ENCODE assay signal across 8 cellular contexts in genomic region chr4:76430519-76431388, GRCh38. TPM values are rescaled to one million over a fixed set of nuclear protein-coding genes. Genes with fewer than 3 reads are reported as not detected.
DNase-seq lines count a peak whose midpoint lies in the region; ATAC-seq, FAIRE-seq and TF ChIP-seq lines count a peak whose summit lies in the region.

No MANE protein-coding gene starts in this region.

- WGBS in A549 (ENCODE audit: missing lambda C conversion rate): 34% methylated on average over 15 of the region's 15 CpGs
- 43 to 46% methylated on average over 15 of the region's 15 CpGs for WGBS in upper lobe of left lung, 2 donors

- H3K4me2 ChIP-seq in A549: peak overlapping the region; percentile 51; the same call in 2 of the 3 replicates

- POLR2A ChIA-PET in A549 (lab: Yijun Ruan, JAX): no interaction called here
- POLR2A ChIA-PET in activated CD8-positive, alpha-beta T cell treated with anti-CD3 and anti-CD28 coated beads, Interleukin-2, amount 10 ng/mL, durations not matched to agents 7 days and 5 days (lab: Charles Lee): no interaction called here

- no peaks in the 10 kb centered on the region for H3K4me1 Mint-ChIP-seq in activated CD8-positive, alpha-beta T cell treated with anti-CD3 and anti-CD28 coated beads, Interleukin-2, amount 10 ng/mL, durations not matched to agents 7 days and 5 days (ENCODE audit: low read depth)

- H3K36me3 ChIP-seq in upper lobe of left lung: no peaks in the 10 kb centered on the region

- ATAC-seq in A549 (peak in 1 of 2 experiments; percentile 65; a peak in 3 of 6 replicates), upper lobe of left lung (ENCODE audit: low FRiP score in 2 of 2) (peak in 1 of 2 donors; percentile 44), HG03521 (IDR thresholded peaks at IDR 0.05; ENCODE audit: unreplicated experiment) (no peak)
- no peak for ATAC-seq in activated CD8-positive, alpha-beta T cell treated with anti-CD3 and anti-CD28 coated beads, Interleukin-2, amount 10 ng/mL, durations not matched to agents 7 days and 5 days

- no peak overlapping the region for H3K4me3 Mint-ChIP-seq in activated CD8-positive, alpha-beta T cell treated with anti-CD3 and anti-CD28 coated beads, Interleukin-2, amount 10 ng/mL, durations not matched to agents 7 days and 5 days

- H3K27ac Mint-ChIP-seq in activated CD8-positive, alpha-beta T cell treated with anti-CD3 and anti-CD28 coated beads, Interleukin-2, amount 10 ng/mL, durations not matched to agents 7 days and 5 days: no peak overlapping the region

- H3K4me1 ChIP-seq in A549 (no peaks in the 10 kb centered on the region), upper lobe of left lung (peaks cover 0 to 11% (median 0%) of the 10 kb centered on the region in 4 donors)

- TF ChIP-seq CTCF in A549 (IDR thresholded peaks at IDR 0.05) (peak; percentile 72), upper lobe of left lung (IDR thresholded peaks at IDR 0.05) (peak in 5 of 6 experiments; percentile 24 to 39 (median 37))

- TF ChIP-seq POLR2A in A549 (IDR thresholded peaks at IDR 0.05; ENCODE audit: low read length) (no peak), upper lobe of left lung (IDR thresholded peaks at IDR 0.05) (no peak)

- H3K27ac ChIP-seq in A549 (no peak overlapping the region), upper lobe of left lung (no peak overlapping the region)

- CTCF ChIA-PET in A549 (lab: Yijun Ruan, JAX): interaction anchor here (0.6 to 7.8 kb wide), 16 partner anchors 9 to 1065 kb away, joined by 3 to 76 read pairs (median 4); partner anchors contain the start of gene CCDC158
- CTCF ChIA-PET in activated CD8-positive, alpha-beta T cell treated with anti-CD3 and anti-CD28 coated beads, Interleukin-2, amount 10 ng/mL, durations not matched to agents 7 days and 5 days (lab: Charles Lee): interaction anchor here (0.7 to 3.9 kb wide), 13 partner anchors 8 to 772 kb away, joined by 3 to 26 read pairs (median 4); partner anchors contain the start of gene CCDC158

- TF ChIP-seq EP300 in A549 (IDR thresholded peaks at IDR 0.05): no peak
- TF ChIP-seq EP300 in upper lobe of left lung (IDR thresholded peaks at IDR 0.05): no peak

- peak; percentile 59 for FAIRE-seq in A549 (lab: Jason Lieb, UNC)

- H3K27me3 Mint-ChIP-seq in activated CD8-positive, alpha-beta T cell treated with anti-CD3 and anti-CD28 coated beads, Interleukin-2, amount 10 ng/mL, durations not matched to agents 7 days and 5 days (ENCODE audit: low read depth): peaks cover 30% of the 10 kb centered on the region

- DNase-seq in A549 (ENCODE audit: low read depth in 1 of 2, low spot score in 1 of 2): peak; percentile 33 to 36
- peak; percentile 66 for DNase-seq in GM03348 (ENCODE audit: low spot score)
- DNase-seq in NCI-H146 treated with DMSO at 0.1 percent for 48 hours (lab: John Stamatoyannopoulos, UW; ENCODE audit: unreplicated experiment): peak; percentile 55
- peak; percentile 26 for DNase-seq in activated CD8-positive, alpha-beta T cell treated with anti-CD3 and anti-CD28 coated beads, Interleukin-2, amount 10 ng/mL, durations not matched to agents 7 days and 5 days
- peak; percentile 78 for DNase-seq in inferior parietal cortex (ENCODE audit: extremely low spot score)
- DNase-seq in upper lobe of left lung: no peak
- DNase-seq in stimulated activated CD4-positive, alpha-beta T cell treated with anti-CD3 and anti-CD28 coated beads, Interleukin-2, amount 100 ng/mL, for 24 hours: no peak

- H3K9me3 Mint-ChIP-seq in activated CD8-positive, alpha-beta T cell treated with anti-CD3 and anti-CD28 coated beads, Interleukin-2, amount 10 ng/mL, durations not matched to agents 7 days and 5 days (ENCODE audit: insufficient read depth): no peaks in the 10 kb centered on the region

- peak; percentile 74 to 77 for TF ChIP-seq RAD21 in A549 (conservative IDR thresholded peaks at IDR 0.05 in 1 of 2, IDR thresholded peaks at IDR 0.05 in 1 of 2)

- H3K27me3 ChIP-seq in upper lobe of left lung: no peaks in the 10 kb centered on the region

- H3K9me3 ChIP-seq in A549 (no peaks in the 10 kb centered on the region), upper lobe of left lung (no peaks in the 10 kb centered on the region)

- no peaks in the 10 kb centered on the region for H3K36me3 Mint-ChIP-seq in activated CD8-positive, alpha-beta T cell treated with anti-CD3 and anti-CD28 coated beads, Interleukin-2, amount 10 ng/mL, durations not matched to agents 7 days and 5 days (ENCODE audit: low read depth)

- H3K4me3 ChIP-seq in A549: no peak overlapping the region
- H3K4me3 ChIP-seq in upper lobe of left lung: no peak overlapping the region

TF ChIP-seq in A549, 52 proteins besides CTCF, POLR2A, EP300 and RAD21:
- TF ChIP-seq SMC3 (IDR thresholded peaks at IDR 0.05): peak; percentile 58; the same call in 2 of the 3 replicates
- TF ChIP-seq HOXA7 (CRISPR knock-in tag; IDR thresholded peaks at IDR 0.05): no peak
- TF ChIP-seq RFX5 (IDR thresholded peaks at IDR 0.05): no peak
- TF ChIP-seq E2F6 (IDR thresholded peaks at IDR 0.05; ENCODE audit: borderline replicate concordance, low read depth): no peak
TF ChIP-seq in A549: peak in this region for 1.

RNA-seq across cellular contexts. Expression of gene SHROOM3, which starts 4.3 kb away (rescaled TPM):
- polyA plus RNA-seq in A549 (2011; rRNA removed) (5.1 and 6.7 TPM in 2 replicates), A549 (2017; fragmentation: RNase III; extraction: RNeasy Plus Mini Kit Qiagen cat#74134 plus additional on column Dnase treatment) (2.7 to 3.2 TPM (median 2.8 TPM) in 3 replicates)
- 2.6 and 3.6 TPM in 2 replicates for polyA plus RNA-seq in A549 (2012; cell fraction: cytosol; rRNA removed)
- 3.4 and 3.9 TPM in 2 replicates for polyA plus RNA-seq in A549 (2012; cell fraction: nucleus; rRNA removed)
- 24.0 and 35.0 TPM in 2 replicates for polyA minus RNA-seq in A549 (2011; rRNA and poly(A)+ RNA removed)
- total RNA-seq in activated CD8-positive, alpha-beta T cell treated with anti-CD3 and anti-CD28 coated beads, Interleukin-2, amount 10 ng/mL, durations not matched to agents 7 days and 5 days: not detected
- total RNA-seq in upper lobe of left lung: 100 to 1,000 TPM in 3 of 6 donors, 10 to 100 TPM in 3; 62.3 to 216 (median 116) TPM

RNA-seq across cellular contexts. Expression of gene CCDC158, which starts 9.8 kb away (rescaled TPM):
- polyA plus RNA-seq in A549 (2011; rRNA removed): 0.04 and 0.06 TPM in 2 replicates
- not detected in 2 replicates for polyA plus RNA-seq in A549 (2012; cell fraction: cytosol; rRNA removed)
- polyA plus RNA-seq in A549 (2012; cell fraction: nucleus; rRNA removed): not detected in 2 replicates
- not detected in 3 replicates for polyA plus RNA-seq in A549 (2017; fragmentation: RNase III; extraction: RNeasy Plus Mini Kit Qiagen cat#74134 plus additional on column Dnase treatment)
- not detected in 2 replicates for polyA minus RNA-seq in A549 (2011; rRNA and poly(A)+ RNA removed)
- total RNA-seq in activated CD8-positive, alpha-beta T cell treated with anti-CD3 and anti-CD28 coated beads, Interleukin-2, amount 10 ng/mL, durations not matched to agents 7 days and 5 days: not detected
- total RNA-seq in upper lobe of left lung: 1 to 10 TPM in 1 of 6 donors, under 1 TPM in 4, not detected in 1; 0.11 to 1.0 (median 0.37) TPM

Comparison
In these comparisons a context has a peak if more than half of its experiments do, and no peak if none do; other contexts are left out.
1. DNase-seq: peak in A549 (2 of 2), GM03348 (single experiment), NCI-H146 treated with DMSO at 0.1 percent for 48 hours (single experiment), activated CD8-positive, alpha-beta T cell treated with anti-CD3 and anti-CD28 coated beads, Interleukin-2, amount 10 ng/mL, durations not matched to agents 7 days and 5 days (single experiment) and inferior parietal cortex (single experiment); none in upper lobe of left lung (0 of 2) and stimulated activated CD4-positive, alpha-beta T cell treated with anti-CD3 and anti-CD28 coated beads, Interleukin-2, amount 100 ng/mL, for 24 hours (0 of 2).
2. RNA of gene SHROOM3, which starts 4.3 kb away (total RNA-seq): 62.3 to 216 TPM in upper lobe of left lung; not detected in activated CD8-positive, alpha-beta T cell treated with anti-CD3 and anti-CD28 coated beads, Interleukin-2, amount 10 ng/mL, durations not matched to agents 7 days and 5 days; every median in the first group is over 10 times any median in the second.